Comparison of ENCODE assay signal across 4 cellular contexts in the genomic region with DNA sequence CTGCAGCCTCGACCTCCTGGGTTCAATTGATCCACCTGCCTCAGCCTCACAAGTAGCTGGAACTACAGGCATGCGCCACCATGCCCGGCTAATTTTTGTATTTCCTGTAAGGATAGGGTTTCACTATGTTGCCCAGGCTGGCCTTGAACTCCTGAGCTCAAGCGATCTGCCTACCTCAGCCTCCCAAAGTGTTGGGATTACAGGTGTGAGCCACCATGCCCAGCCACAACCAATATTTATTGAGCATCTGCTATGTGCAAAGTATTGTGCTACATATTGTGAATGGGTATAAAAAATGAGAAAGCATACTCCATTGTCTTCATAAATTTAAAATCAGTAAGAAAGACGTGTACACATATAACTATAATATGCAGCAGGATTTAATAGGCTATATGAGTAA. TPM values are rescaled to one million over a fixed set of nuclear protein-coding genes. Genes with fewer than 3 reads are reported as not detected.
A peak's percentile ranks its signal among the peaks of the same experiment; 100 is the strongest.
DNase-seq lines count a peak whose midpoint lies in the region; ATAC-seq, FAIRE-seq and TF ChIP-seq lines count a peak whose summit lies in the region.
"Not testable (repeated sequence)": the region's sequence is repeated elsewhere in the genome, so short reads cannot be mapped to it uniquely, and the experiment has no call there.

No MANE protein-coding gene starts in this region.

- H3K9ac ChIP-seq in K562 (ENCODE audit: insufficient read depth in 1 of 2, low read depth in 2 of 2, low read length in 2 of 2); HepG2 (ENCODE audit: insufficient read depth, low read depth, low read length): not testable (repeated sequence)

- not testable (repeated sequence) for TF ChIP-seq RAD21 in K562 (CRISPR knock-in tag; conservative IDR thresholded peaks at IDR 0.05 in 1 of 2, IDR thresholded peaks at IDR 0.05 in 1 of 2); HepG2 (CRISPR knock-in tag; IDR thresholded peaks at IDR 0.05)

- in situ Hi-C loops in K562 (cut with MboI); HepG2 (cut with HindIII; ENCODE audit: extremely low pct_ligation_motif_present, low pct_unique_long_range_greater_than_20kb): not testable (repeated sequence)

- not testable (repeated sequence) for H3K27me3 ChIP-seq in K562 (ENCODE audit: control insufficient read depth in 2 of 2, insufficient read depth in 2 of 2, low read length in 2 of 2)
- H3K27me3 ChIP-seq in HepG2 (ENCODE audit: control insufficient read depth in 1 of 2, insufficient read depth in 2 of 2, low read length in 2 of 2) = peaks cover 0 to 12% of the 10 kb centered on the region in 2 experiments; a peak in 1 of 5 replicates

- intact Hi-C loops in K562 (cut with micrococcal nuclease); HepG2 (cut with micrococcal nuclease; ENCODE audit: unreplicated experiment): not testable (repeated sequence)

- FAIRE-seq in K562 (lab: Jason Lieb, UNC) = peak; percentile 51
- FAIRE-seq in HepG2 (lab: Jason Lieb, UNC) = not testable (repeated sequence)

- TF ChIP-seq CTCF in HEK293 (tag by site-specific recombination; IDR thresholded peaks at IDR 0.05); K562 (IDR thresholded peaks at IDR 0.05 in 2 of 3, conservative IDR thresholded peaks at IDR 0.05 in 1 of 3; ENCODE audit: insufficient read depth in 2 of 3, low read depth in 1 of 3, low read length in 3 of 3); HepG2 (CRISPR knock-in tag; IDR thresholded peaks at IDR 0.05): not testable (repeated sequence)

- not testable (repeated sequence) for H3K9me1 ChIP-seq in K562 (ENCODE audit: control insufficient read depth, insufficient read depth, low read length)

- not testable (repeated sequence) for BruUV-seq in K562 (replicated peaks; lab: Mats Ljungman, UMichigan); HepG2 (replicated peaks; lab: Mats Ljungman, UMichigan)

- H3K36me3 ChIP-seq in HEK293 (ENCODE audit: control insufficient read depth in 2 of 2, insufficient read depth in 1 of 2, low read length in 2 of 2); K562 (ENCODE audit: control insufficient read depth, insufficient read depth, low read length); HepG2 (replicated peaks in 1 of 2; ENCODE audit: control insufficient read depth in 1 of 2, insufficient read depth in 2 of 2, low read length in 2 of 2): not testable (repeated sequence)

- not testable (repeated sequence) for DNase-seq in K562 (ENCODE audit: extremely low read depth in 1 of 4, low spot score in 3 of 4); HepG2 (ENCODE audit: low spot score)
- DNase-seq in mesenteric fat pad (ENCODE audit: low spot score) = peak; percentile 24

- H3K4me2 ChIP-seq in K562 (ENCODE audit: insufficient read depth, low read length); HepG2 (ENCODE audit: low read depth, low read length): not testable (repeated sequence)

- not testable (repeated sequence) for H3K9me3 ChIP-seq in HEK293 (ENCODE audit: control insufficient read depth, insufficient read depth, low read depth, low read length); K562 (replicated peaks; ENCODE audit: control insufficient read depth, insufficient read depth, low read depth, low read length); HepG2 (ENCODE audit: low read length)

- CTCF ChIA-PET in HEK293 (lab: Yijun Ruan, JAX) = interaction anchor here (0.9 to 1.3 kb wide), 4 partner anchors 22 to 137 kb away, joined by 3 read pairs; no protein-coding TSS in a partner anchor
- CTCF ChIA-PET in K562 (lab: Yijun Ruan, JAX; ENCODE audit: low intra/inter-chr PET ratio); HepG2 (lab: Yijun Ruan, JAX; ENCODE audit: low intra/inter-chr PET ratio, low total read pairs): not testable (repeated sequence)

- H2AFZ ChIP-seq in K562 (ENCODE audit: low read depth, low read length); HepG2 (ENCODE audit: low read length): not testable (repeated sequence)

- H3K4me3 ChIP-seq in HEK293 (ENCODE audit: low read depth, low read length); K562; HepG2 (replicated peaks in 1 of 3; ENCODE audit: insufficient read depth in 1 of 3, low read depth in 2 of 3, low read length in 3 of 3): not testable (repeated sequence)

- 11% methylated on average over 5 of the region's 5 CpGs for WGBS in K562 (ENCODE audit: insufficient coverage, low coverage, missing lambda C conversion rate)
- 42% methylated on average over 5 of the region's 5 CpGs for WGBS in HepG2 (ENCODE audit: low lambda C conversion rate)

- POLR2A ChIA-PET in HEK293 (lab: Yijun Ruan, JAX); HepG2 (lab: Yijun Ruan, JAX): not testable (repeated sequence)
- POLR2A ChIA-PET in K562 (lab: Yijun Ruan, JAX) = interaction anchor here (1.1 kb wide), 1 partner anchor 8 kb away, joined by 3 read pairs; no protein-coding TSS in a partner anchor

- H3K27ac ChIP-seq in HEK293 (ENCODE audit: extremely low read depth, low read depth, low read length); K562 (ENCODE audit: extremely low read depth, low read depth, low read length); HepG2 (ENCODE audit: extremely low read length, insufficient read depth, low read length): not testable (repeated sequence)

- not testable (repeated sequence) for H4K20me1 ChIP-seq in K562 (replicated peaks; ENCODE audit: control insufficient read depth, insufficient read depth, low read length); HepG2 (ENCODE audit: insufficient read depth, low read length)

- not testable (repeated sequence) for TF ChIP-seq POLR2A in K562 (conservative IDR thresholded peaks at IDR 0.05); HepG2 (IDR thresholded peaks at IDR 0.05; ENCODE audit: insufficient read depth in 1 of 2, low read depth in 2 of 2, low read length in 2 of 2)

- not testable (repeated sequence) for H3K4me1 ChIP-seq in HEK293 (ENCODE audit: control insufficient read depth, insufficient read depth, low read length); K562 (replicated peaks in 1 of 2; ENCODE audit: control insufficient read depth in 2 of 2, insufficient read depth in 2 of 2, low read length in 2 of 2)
- H3K4me1 ChIP-seq in HepG2 (ENCODE audit: insufficient read depth, low read length) = peaks cover 11% of the 10 kb centered on the region

- not testable (repeated sequence) for TF ChIP-seq EP300 in K562 (IDR thresholded peaks at IDR 0.05; ENCODE audit: low read length); HepG2 (IDR thresholded peaks at IDR 0.05; ENCODE audit: low read depth in 2 of 2, low read length in 2 of 2); HepG2 (CRISPR knock-in tag; IDR thresholded peaks at IDR 0.05; ENCODE audit: borderline replicate concordance)

- not testable (repeated sequence) for H3K79me2 ChIP-seq in K562 (ENCODE audit: control insufficient read depth, insufficient read depth, low read length); HepG2 (ENCODE audit: insufficient read depth, low read length)

- ATAC-seq in K562, HepG2: not testable (repeated sequence)

RNA-seq across cellular contexts. Expression of a gene that starts 4.2 kb away (rescaled TPM):
- 68.0 and 106 TPM in 2 replicates for total RNA-seq in K562 (2011; cell fraction: chromatin; rRNA removed; ENCODE audit: low replicate concordance)
- 128 and 131 TPM in 2 replicates for total RNA-seq in K562 (2011; cell fraction: nucleolus; rRNA removed)
- 147 and 211 TPM in 2 replicates for total RNA-seq in K562 (2011; cell fraction: nucleoplasm; rRNA removed)
- total RNA-seq in K562 (2014; rRNA removed) = 314 and 449 TPM in 2 replicates
- 338 and 468 TPM in 2 replicates for total RNA-seq in K562 (2014; rRNA removed; fragmentation: Illumina TruSeq; extraction: Trizol)
- 543 and 551 TPM in 2 replicates for total RNA-seq in K562 (2015; rRNA removed; fragmentation: Illumina TruSeq; extraction: Trizol)
- total RNA-seq in K562 (2021) = 458 and 490 TPM in 2 replicates
- polyA plus RNA-seq in K562 (2011; rRNA removed) = 372 and 445 TPM in 2 replicates
- polyA plus RNA-seq in K562 (2011; cell fraction: cytosol; rRNA removed) = 857 and 961 TPM in 2 replicates
- 343 and 358 TPM in 2 replicates for polyA plus RNA-seq in K562 (2011; cell fraction: nucleus; rRNA removed)
- 869 and 1,024 TPM in 2 replicates for polyA plus RNA-seq in K562 (2012)
- 845 and 851 TPM in 2 replicates for polyA plus RNA-seq in K562 (2014; fragmentation: Illumina TruSeq; extraction: Trizol)
- polyA plus RNA-seq in K562 (2014; fragmentation: Nextera tagmentation; extraction: Ambion mirVana) = 1,000 to 10,000 TPM; 1,200 to 1,208 TPM
- polyA plus RNA-seq in K562 (2014; rRNA removed) = 377 and 575 TPM in 2 replicates
- 585 and 751 TPM in 2 replicates for polyA minus RNA-seq in K562 (2011; rRNA and poly(A)+ RNA removed)
- polyA minus RNA-seq in K562 (2011; cell fraction: cytosol; rRNA and poly(A)+ RNA removed) = 326 and 340 TPM in 2 replicates
- polyA minus RNA-seq in K562 (2011; cell fraction: nucleus; rRNA and poly(A)+ RNA removed) = 72.2 and 129 TPM in 2 replicates
- total RNA-seq in HepG2 (2016; rRNA removed; fragmentation: Illumina TruSeq; extraction: Trizol) = 230 and 280 TPM in 2 replicates
- total RNA-seq in HepG2 (2016; cell fraction: cytosol; rRNA removed; fragmentation: Illumina TruSeq; extraction: Trizol; ENCODE audit: low read depth) = 151 and 157 TPM in 2 replicates
- 232 and 280 TPM in 2 replicates for total RNA-seq in HepG2 (2016; cell fraction: insoluble cytoplasmic fraction; rRNA removed; fragmentation: Illumina TruSeq; extraction: Trizol)
- 204 and 221 TPM in 2 replicates for total RNA-seq in HepG2 (2016; cell fraction: membrane; rRNA removed; fragmentation: Illumina TruSeq; extraction: Trizol)
- total RNA-seq in HepG2 (2016; cell fraction: nucleus; rRNA removed; fragmentation: Illumina TruSeq; extraction: Trizol) = 76.9 and 91.1 TPM in 2 replicates
- polyA plus RNA-seq in HepG2 (2011; rRNA removed) = 257 and 310 TPM in 2 replicates
- polyA plus RNA-seq in HepG2 (2011; cell fraction: cytosol; rRNA removed) = 284 and 385 TPM in 2 replicates
- 86.5 and 86.7 TPM in 2 replicates for polyA plus RNA-seq in HepG2 (2011; cell fraction: nucleus; rRNA removed)
- 317 and 363 TPM in 2 replicates for polyA plus RNA-seq in HepG2 (2012)
- polyA plus RNA-seq in HepG2 (2016; cell fraction: cytosol; fragmentation: Illumina TruSeq; extraction: Trizol; ENCODE audit: low read depth) = 221 and 241 TPM in 2 replicates
- 345 and 371 TPM in 2 replicates for polyA plus RNA-seq in HepG2 (2016; cell fraction: insoluble cytoplasmic fraction; fragmentation: Illumina TruSeq; extraction: Trizol; ENCODE audit: low read depth)
- polyA plus RNA-seq in HepG2 (2016; cell fraction: membrane; fragmentation: Illumina TruSeq; extraction: Trizol; ENCODE audit: low read depth) = 262 and 271 TPM in 2 replicates
- polyA plus RNA-seq in HepG2 (2016; cell fraction: nucleus; fragmentation: Illumina TruSeq; extraction: Trizol; ENCODE audit: insufficient read depth, low read depth) = 159 and 177 TPM in 2 replicates
- 938 and 2,113 TPM in 2 replicates for polyA minus RNA-seq in HepG2 (2011; rRNA and poly(A)+ RNA removed; ENCODE audit: low replicate concordance)
- polyA minus RNA-seq in HepG2 (2011; cell fraction: cytosol; rRNA and poly(A)+ RNA removed) = 149 and 170 TPM in 2 replicates
- 81.6 and 93.6 TPM in 2 replicates for polyA minus RNA-seq in HepG2 (2011; cell fraction: nucleus; rRNA and poly(A)+ RNA removed)
- total RNA-seq in mesenteric fat pad = 194 TPM

RNA-seq across cellular contexts. Expression of a gene that starts 47.2 kb away (rescaled TPM):
- total RNA-seq in K562 (2011; cell fraction: chromatin; rRNA removed; ENCODE audit: low replicate concordance) = 90.7 and 154 TPM in 2 replicates
- 62.6 and 76.5 TPM in 2 replicates for total RNA-seq in K562 (2011; cell fraction: nucleolus; rRNA removed)
- 74.6 and 85.6 TPM in 2 replicates for total RNA-seq in K562 (2011; cell fraction: nucleoplasm; rRNA removed)
- total RNA-seq in K562 (2014; rRNA removed) (7.2 and 10.2 TPM in 2 replicates), K562 (2014; rRNA removed; fragmentation: Illumina TruSeq; extraction: Trizol) (11.0 and 12.0 TPM in 2 replicates), K562 (2015; rRNA removed; fragmentation: Illumina TruSeq; extraction: Trizol) (5.5 and 6.2 TPM in 2 replicates), K562 (2021) (11.3 and 16.3 TPM in 2 replicates), HepG2 (2016; rRNA removed; fragmentation: Illumina TruSeq; extraction: Trizol) (4.9 and 7.7 TPM in 2 replicates), mesenteric fat pad (165 TPM)
- polyA plus RNA-seq in K562 (2011; rRNA removed) (31.8 and 37.5 TPM in 2 replicates), K562 (2014; fragmentation: Illumina TruSeq; extraction: Trizol) (17.4 and 21.0 TPM in 2 replicates), K562 (2014; fragmentation: Nextera tagmentation; extraction: Ambion mirVana) (1 to 10 TPM; 1.9 to 3.4 TPM), K562 (2014; rRNA removed) (13.2 and 13.7 TPM in 2 replicates), HepG2 (2011; rRNA removed) (47.7 and 57.2 TPM in 2 replicates)
- 34.8 and 38.4 TPM in 2 replicates for polyA plus RNA-seq in K562 (2011; cell fraction: cytosol; rRNA removed)
- polyA plus RNA-seq in K562 (2011; cell fraction: nucleus; rRNA removed) = 200 and 212 TPM in 2 replicates
- 14.8 and 38.0 TPM in 2 replicates for polyA plus RNA-seq in K562 (2012)
- polyA minus RNA-seq in K562 (2011; rRNA and poly(A)+ RNA removed) = 17.3 and 22.1 TPM in 2 replicates
- 6.3 and 8.0 TPM in 2 replicates for polyA minus RNA-seq in K562 (2011; cell fraction: cytosol; rRNA and poly(A)+ RNA removed)
- 28.4 and 36.7 TPM in 2 replicates for polyA minus RNA-seq in K562 (2011; cell fraction: nucleus; rRNA and poly(A)+ RNA removed)
- 0.81 and 0.88 TPM in 2 replicates for total RNA-seq in HepG2 (2016; cell fraction: cytosol; rRNA removed; fragmentation: Illumina TruSeq; extraction: Trizol; ENCODE audit: low read depth)
- total RNA-seq in HepG2 (2016; cell fraction: insoluble cytoplasmic fraction; rRNA removed; fragmentation: Illumina TruSeq; extraction: Trizol) = 5.4 and 6.9 TPM in 2 replicates
- total RNA-seq in HepG2 (2016; cell fraction: membrane; rRNA removed; fragmentation: Illumina TruSeq; extraction: Trizol) = 1.0 and 1.4 TPM in 2 replicates
- total RNA-seq in HepG2 (2016; cell fraction: nucleus; rRNA removed; fragmentation: Illumina TruSeq; extraction: Trizol) = 10.7 and 11.7 TPM in 2 replicates
- 19.0 and 25.5 TPM in 2 replicates for polyA plus RNA-seq in HepG2 (2011; cell fraction: cytosol; rRNA removed)
- polyA plus RNA-seq in HepG2 (2011; cell fraction: nucleus; rRNA removed) = 439 and 465 TPM in 2 replicates
- 33.3 and 36.8 TPM in 2 replicates for polyA plus RNA-seq in HepG2 (2012)
- polyA plus RNA-seq in HepG2 (2016; cell fraction: cytosol; fragmentation: Illumina TruSeq; extraction: Trizol; ENCODE audit: low read depth) = 0.11 and 0.44 TPM in 2 replicates
- polyA plus RNA-seq in HepG2 (2016; cell fraction: insoluble cytoplasmic fraction; fragmentation: Illumina TruSeq; extraction: Trizol; ENCODE audit: low read depth) = 3.8 and 4.3 TPM in 2 replicates
- 0.77 and 1.1 TPM in 2 replicates for polyA plus RNA-seq in HepG2 (2016; cell fraction: membrane; fragmentation: Illumina TruSeq; extraction: Trizol; ENCODE audit: low read depth)
- 21.6 and 24.3 TPM in 2 replicates for polyA plus RNA-seq in HepG2 (2016; cell fraction: nucleus; fragmentation: Illumina TruSeq; extraction: Trizol; ENCODE audit: insufficient read depth, low read depth)
- 53.0 and 73.1 TPM in 2 replicates for polyA minus RNA-seq in HepG2 (2011; rRNA and poly(A)+ RNA removed; ENCODE audit: low replicate concordance)
- polyA minus RNA-seq in HepG2 (2011; cell fraction: cytosol; rRNA and poly(A)+ RNA removed) = 5.3 and 6.5 TPM in 2 replicates
- 71.2 and 84.0 TPM in 2 replicates for polyA minus RNA-seq in HepG2 (2011; cell fraction: nucleus; rRNA and poly(A)+ RNA removed)

RNA-seq across cellular contexts. Expression of a gene that starts 53.9 kb away (rescaled TPM):
- total RNA-seq in K562 (2011; cell fraction: chromatin; rRNA removed; ENCODE audit: low replicate concordance) = 37.6 and 52.5 TPM in 2 replicates
- 22.0 and 24.5 TPM in 2 replicates for total RNA-seq in K562 (2011; cell fraction: nucleolus; rRNA removed)
- 48.6 and 75.5 TPM in 2 replicates for total RNA-seq in K562 (2011; cell fraction: nucleoplasm; rRNA removed)
- 8.5 and 10.6 TPM in 2 replicates for total RNA-seq in K562 (2014; rRNA removed)
- total RNA-seq in K562 (2014; rRNA removed; fragmentation: Illumina TruSeq; extraction: Trizol) = 16.7 and 17.8 TPM in 2 replicates
- total RNA-seq in K562 (2015; rRNA removed; fragmentation: Illumina TruSeq; extraction: Trizol) = 12.3 and 13.8 TPM in 2 replicates
- total RNA-seq in K562 (2021) = 20.7 and 23.8 TPM in 2 replicates
- 20.9 and 23.0 TPM in 2 replicates for polyA plus RNA-seq in K562 (2011; rRNA removed)
- 13.1 and 21.3 TPM in 2 replicates for polyA plus RNA-seq in K562 (2011; cell fraction: cytosol; rRNA removed)
- polyA plus RNA-seq in K562 (2011; cell fraction: nucleus; rRNA removed) = 24.3 and 25.6 TPM in 2 replicates
- polyA plus RNA-seq in K562 (2012) = 11.9 and 18.6 TPM in 2 replicates
- 20.8 and 22.0 TPM in 2 replicates for polyA plus RNA-seq in K562 (2014; fragmentation: Illumina TruSeq; extraction: Trizol)
- polyA plus RNA-seq in K562 (2014; fragmentation: Nextera tagmentation; extraction: Ambion mirVana) = 10 to 100 TPM; 28.9 to 30.4 TPM
- 18.4 and 23.5 TPM in 2 replicates for polyA plus RNA-seq in K562 (2014; rRNA removed)
- 20.8 and 32.8 TPM in 2 replicates for polyA minus RNA-seq in K562 (2011; rRNA and poly(A)+ RNA removed)
- 12.7 and 28.9 TPM in 2 replicates for polyA minus RNA-seq in K562 (2011; cell fraction: cytosol; rRNA and poly(A)+ RNA removed)
- 9.7 and 15.9 TPM in 2 replicates for polyA minus RNA-seq in K562 (2011; cell fraction: nucleus; rRNA and poly(A)+ RNA removed)
- 9.6 and 11.3 TPM in 2 replicates for total RNA-seq in HepG2 (2016; rRNA removed; fragmentation: Illumina TruSeq; extraction: Trizol)
- total RNA-seq in HepG2 (2016; cell fraction: cytosol; rRNA removed; fragmentation: Illumina TruSeq; extraction: Trizol; ENCODE audit: low read depth) = 5.4 and 5.9 TPM in 2 replicates
- total RNA-seq in HepG2 (2016; cell fraction: insoluble cytoplasmic fraction; rRNA removed; fragmentation: Illumina TruSeq; extraction: Trizol) = 10.1 and 12.2 TPM in 2 replicates
- 8.6 and 10.1 TPM in 2 replicates for total RNA-seq in HepG2 (2016; cell fraction: membrane; rRNA removed; fragmentation: Illumina TruSeq; extraction: Trizol)
- 11.5 and 13.0 TPM in 2 replicates for total RNA-seq in HepG2 (2016; cell fraction: nucleus; rRNA removed; fragmentation: Illumina TruSeq; extraction: Trizol)
- polyA plus RNA-seq in HepG2 (2011; rRNA removed) = 14.0 and 16.2 TPM in 2 replicates
- polyA plus RNA-seq in HepG2 (2011; cell fraction: cytosol; rRNA removed) = 8.1 and 10.9 TPM in 2 replicates
- 19.1 and 23.0 TPM in 2 replicates for polyA plus RNA-seq in HepG2 (2011; cell fraction: nucleus; rRNA removed)
- polyA plus RNA-seq in HepG2 (2012) = 10.2 and 12.7 TPM in 2 replicates
- polyA plus RNA-seq in HepG2 (2016; cell fraction: cytosol; fragmentation: Illumina TruSeq; extraction: Trizol; ENCODE audit: low read depth) = 6.6 and 8.4 TPM in 2 replicates
- 24.5 and 24.8 TPM in 2 replicates for polyA plus RNA-seq in HepG2 (2016; cell fraction: insoluble cytoplasmic fraction; fragmentation: Illumina TruSeq; extraction: Trizol; ENCODE audit: low read depth)
- 8.8 and 10.2 TPM in 2 replicates for polyA plus RNA-seq in HepG2 (2016; cell fraction: membrane; fragmentation: Illumina TruSeq; extraction: Trizol; ENCODE audit: low read depth)
- 23.1 and 23.3 TPM in 2 replicates for polyA plus RNA-seq in HepG2 (2016; cell fraction: nucleus; fragmentation: Illumina TruSeq; extraction: Trizol; ENCODE audit: insufficient read depth, low read depth)
- polyA minus RNA-seq in HepG2 (2011; rRNA and poly(A)+ RNA removed; ENCODE audit: low replicate concordance) = 25.8 and 31.9 TPM in 2 replicates
- polyA minus RNA-seq in HepG2 (2011; cell fraction: cytosol; rRNA and poly(A)+ RNA removed) = 11.3 and 15.8 TPM in 2 replicates
- 21.9 and 32.6 TPM in 2 replicates for polyA minus RNA-seq in HepG2 (2011; cell fraction: nucleus; rRNA and poly(A)+ RNA removed)
- total RNA-seq in mesenteric fat pad = 44.7 TPM
